8 cellular contexts compared by ENCODE assay signal in genomic region chr19:46579286-46579944, GRCh38. TPM values are rescaled to one million over a fixed set of nuclear protein-coding genes. Genes with fewer than 3 reads are reported as not detected.
A peak's percentile ranks its signal among the peaks of the same experiment; 100 is the strongest.
DNase-seq lines count a peak whose midpoint lies in the region; ATAC-seq and TF ChIP-seq lines count a peak whose summit lies in the region.

No MANE protein-coding gene starts in this region.

- no peak for TF ChIP-seq POLR2A in sigmoid colon (IDR thresholded peaks at IDR 0.05)

- H3K27ac Mint-ChIP-seq in CD14-positive monocyte, result peak overlapping the region in 5 of 7 donors; percentile 12 to 64 (median 43)
- no peak overlapping the region for H3K27ac Mint-ChIP-seq in activated naive CD8-positive, alpha-beta T cell treated with anti-CD3 and anti-CD28 coated beads, Interleukin-2, amount 10 ng/mL, durations not matched to agents 7 days and 5 days
- H3K27ac Mint-ChIP-seq in naive thymus-derived CD8-positive, alpha-beta T cell, result peak overlapping the region in 4 of 10 donors; percentile 28 to 59 (median 55)

- H3K27me3 ChIP-seq in HL-60 (ENCODE audit: insufficient read depth, poor library complexity, severe bottlenecking), result no peaks in the 10 kb centered on the region
- H3K27me3 ChIP-seq in sigmoid colon, result no peaks in the 10 kb centered on the region

- no peak for TF ChIP-seq EP300 in sigmoid colon (IDR thresholded peaks at IDR 0.05)

- peaks cover 16 to 23% (median 21%) of the 10 kb centered on the region in 7 donors for H3K9me3 Mint-ChIP-seq in CD14-positive monocyte
- no peaks in the 10 kb centered on the region for H3K9me3 Mint-ChIP-seq in activated naive CD8-positive, alpha-beta T cell treated with anti-CD3 and anti-CD28 coated beads, Interleukin-2, amount 10 ng/mL, durations not matched to agents 7 days and 5 days
- H3K9me3 Mint-ChIP-seq in naive thymus-derived CD8-positive, alpha-beta T cell, result peaks cover 0 to 1% (median 0%) of the 10 kb centered on the region in 9 donors

- ATAC-seq in activated naive CD8-positive, alpha-beta T cell treated with anti-CD3 and anti-CD28 coated beads, Interleukin-2, amount 10 ng/mL, durations not matched to agents 7 days and 5 days (ENCODE audit: low read depth), result no peak
- peak; percentile 42 to 86 for ATAC-seq in naive thymus-derived CD8-positive, alpha-beta T cell
- ATAC-seq in sciatic nerve, result no peak
- ATAC-seq in HG02759 (IDR thresholded peaks at IDR 0.05; ENCODE audit: unreplicated experiment), result no peak

- H3K4me3 Mint-ChIP-seq in CD14-positive monocyte, result no peak overlapping the region
- no peak overlapping the region for H3K4me3 Mint-ChIP-seq in activated naive CD8-positive, alpha-beta T cell treated with anti-CD3 and anti-CD28 coated beads, Interleukin-2, amount 10 ng/mL, durations not matched to agents 7 days and 5 days
- H3K4me3 Mint-ChIP-seq in naive thymus-derived CD8-positive, alpha-beta T cell, result no peak overlapping the region

- H3K36me3 ChIP-seq in sigmoid colon, result no peaks in the 10 kb centered on the region

- H3K9me3 ChIP-seq in sigmoid colon, result no peaks in the 10 kb centered on the region

- TF ChIP-seq CTCF in CD14-positive monocyte (IDR thresholded peaks at IDR 0.05), result peak; percentile 65
- TF ChIP-seq CTCF in HL-60 (IDR thresholded peaks at IDR 0.05; ENCODE audit: insufficient read depth, low read length), result peak; percentile 37
- TF ChIP-seq CTCF in sigmoid colon (IDR thresholded peaks at IDR 0.05), result peak in 1 of 4 experiments; percentile 11

- H3K4me3 ChIP-seq in HL-60 (replicated peaks; ENCODE audit: insufficient read depth, low read length) (no peak overlapping the region), sigmoid colon (no peak overlapping the region)

- H3K27ac ChIP-seq in HL-60 (replicated peaks), result no peak overlapping the region
- H3K27ac ChIP-seq in sigmoid colon, result no peak overlapping the region

- no peak for DNase-seq in CD14-positive monocyte (ENCODE audit: low spot score)
- DNase-seq in HL-60 (ENCODE audit: low read depth in 1 of 2, low spot score in 1 of 2), result peak in 1 of 2 experiments; percentile 27
- peak; percentile 46 for DNase-seq in activated naive CD8-positive, alpha-beta T cell treated with anti-CD3 and anti-CD28 coated beads, Interleukin-2, amount 10 ng/mL, durations not matched to agents 7 days and 5 days
- DNase-seq in naive thymus-derived CD8-positive, alpha-beta T cell, result peak in 6 of 10 donors; percentile 32 to 58 (median 43)
- DNase-seq in sciatic nerve (ENCODE audit: low spot score), result no peak
- no peak for DNase-seq in sigmoid colon
- DNase-seq in epidermal melanocyte (ENCODE audit: insufficient read length, low spot score), result no peak

- H3K36me3 Mint-ChIP-seq in CD14-positive monocyte, result peaks cover 3 to 4% of the 10 kb centered on the region in 2 donors
- peaks cover 2% of the 10 kb centered on the region for H3K36me3 Mint-ChIP-seq in activated naive CD8-positive, alpha-beta T cell treated with anti-CD3 and anti-CD28 coated beads, Interleukin-2, amount 10 ng/mL, durations not matched to agents 7 days and 5 days
- H3K36me3 Mint-ChIP-seq in naive thymus-derived CD8-positive, alpha-beta T cell, result no peaks in the 10 kb centered on the region

- WGBS in sigmoid colon, 2 donors, result 52 to 55% methylated on average over 10 of the region's 10 CpGs

- intact Hi-C loops in CD14-positive monocyte (cut with micrococcal nuclease) (no loop called here), sciatic nerve (cut with DNase I) (no loop called here), sigmoid colon (cut with DNase I) (no loop called here)

- POLR2A ChIA-PET in activated naive CD8-positive, alpha-beta T cell treated with anti-CD3 and anti-CD28 coated beads, Interleukin-2, amount 10 ng/mL, durations not matched to agents 7 days and 5 days (lab: Charles Lee), result interaction anchor here (1.5 kb wide), 1 partner anchor 21 kb away, joined by 9 read pairs; the partner anchor contains the start of gene CALM3
- POLR2A ChIA-PET in naive thymus-derived CD8-positive, alpha-beta T cell (lab: Charles Lee), result interaction anchor here (0.9 kb wide), 1 partner anchor 21 kb away, joined by 4 read pairs; the partner anchor contains the start of gene CALM3

- peaks cover 0 to 7% (median 0%) of the 10 kb centered on the region in 3 donors for H3K27me3 Mint-ChIP-seq in CD14-positive monocyte (ENCODE audit: low read depth in 3 of 3)
- peaks cover 9% of the 10 kb centered on the region for H3K27me3 Mint-ChIP-seq in activated naive CD8-positive, alpha-beta T cell treated with anti-CD3 and anti-CD28 coated beads, Interleukin-2, amount 10 ng/mL, durations not matched to agents 7 days and 5 days
- peaks cover 0 to 3% (median 0%) of the 10 kb centered on the region in 5 donors for H3K27me3 Mint-ChIP-seq in naive thymus-derived CD8-positive, alpha-beta T cell

- peaks cover 26% of the 10 kb centered on the region for H3K4me1 Mint-ChIP-seq in CD14-positive monocyte
- H3K4me1 Mint-ChIP-seq in activated naive CD8-positive, alpha-beta T cell treated with anti-CD3 and anti-CD28 coated beads, Interleukin-2, amount 10 ng/mL, durations not matched to agents 7 days and 5 days, result peaks cover 14% of the 10 kb centered on the region
- peaks cover 17 to 34% (median 26%) of the 10 kb centered on the region in 4 donors for H3K4me1 Mint-ChIP-seq in naive thymus-derived CD8-positive, alpha-beta T cell

- H3K4me1 ChIP-seq in sigmoid colon, result no peaks in the 10 kb centered on the region

RNA-seq across cellular contexts. Expression of gene CALM3, which starts 21.7 kb away (rescaled TPM):
- polyA plus RNA-seq in CD14-positive monocyte (100 to 1,000 TPM; 165 to 177 TPM), sigmoid colon (100 to 1,000 TPM; 210 to 375 (median 281) TPM)
- 100 to 1,000 TPM; 485 to 503 TPM for total RNA-seq in activated naive CD8-positive, alpha-beta T cell treated with anti-CD3 and anti-CD28 coated beads, Interleukin-2, amount 10 ng/mL, durations not matched to agents 7 days and 5 days
- 100 to 1,000 TPM; 185 to 190 TPM for total RNA-seq in naive thymus-derived CD8-positive, alpha-beta T cell
- 100 to 1,000 TPM; 188 to 221 (median 214) TPM for polyA plus RNA-seq in naive thymus-derived CD8-positive, alpha-beta T cell
- total RNA-seq in sciatic nerve (237 TPM), sigmoid colon (100 to 1,000 TPM; 127 to 183 (median 159) TPM)

RNA-seq across cellular contexts. Expression of gene PTGIR, which starts 45.5 kb away (rescaled TPM):
- polyA plus RNA-seq in CD14-positive monocyte, result 10 to 100 TPM; 12.8 to 14.1 TPM
- total RNA-seq in activated naive CD8-positive, alpha-beta T cell treated with anti-CD3 and anti-CD28 coated beads, Interleukin-2, amount 10 ng/mL, durations not matched to agents 7 days and 5 days, result 1 to 10 TPM; 8.0 to 8.5 TPM
- total RNA-seq in naive thymus-derived CD8-positive, alpha-beta T cell, result under 1 TPM in 1 of 2 experiments, not detected in 1; 0.25 TPM
- polyA plus RNA-seq in naive thymus-derived CD8-positive, alpha-beta T cell, result 1 to 10 TPM in 1 of 3 donors, under 1 TPM in 2; 0.12 to 2.8 (median 0.55) TPM
- 8.0 TPM for total RNA-seq in sciatic nerve
- total RNA-seq in sigmoid colon, result 1 to 10 TPM; 2.0 to 5.8 (median 3.5) TPM
- polyA plus RNA-seq in sigmoid colon, result 1 to 10 TPM in 1 of 3 donors, under 1 TPM in 1, not detected in 1; 0.60 to 4.4 TPM

RNA-seq across cellular contexts. Expression of gene GNG8, which starts 56.6 kb away (rescaled TPM):
- not detected for polyA plus RNA-seq in CD14-positive monocyte
- 1 to 10 TPM in 1 of 2 experiments, not detected in 1; 2.4 TPM for total RNA-seq in activated naive CD8-positive, alpha-beta T cell treated with anti-CD3 and anti-CD28 coated beads, Interleukin-2, amount 10 ng/mL, durations not matched to agents 7 days and 5 days
- not detected for total RNA-seq in naive thymus-derived CD8-positive, alpha-beta T cell
- polyA plus RNA-seq in naive thymus-derived CD8-positive, alpha-beta T cell, result not detected
- total RNA-seq in sciatic nerve, result not detected
- not detected for total RNA-seq in sigmoid colon
- polyA plus RNA-seq in sigmoid colon, result not detected

Comparison
In these comparisons a context has a peak if more than half of its experiments do, and no peak if none do; other contexts are left out.
1. DNase-seq: peak in activated naive CD8-positive, alpha-beta T cell treated with anti-CD3 and anti-CD28 coated beads, Interleukin-2, amount 10 ng/mL, durations not matched to agents 7 days and 5 days (single experiment) and naive thymus-derived CD8-positive, alpha-beta T cell (6 of 10); none in CD14-positive monocyte (single experiment), sciatic nerve (single experiment), sigmoid colon (single experiment) and epidermal melanocyte (single experiment).
2. ATAC-seq: peak in naive thymus-derived CD8-positive, alpha-beta T cell (2 of 2); none in activated naive CD8-positive, alpha-beta T cell treated with anti-CD3 and anti-CD28 coated beads, Interleukin-2, amount 10 ng/mL, durations not matched to agents 7 days and 5 days (single experiment), sciatic nerve (single experiment) and HG02759 (single experiment).